Comparison of ENCODE assay signal across 9 cellular contexts in the genomic region with DNA sequence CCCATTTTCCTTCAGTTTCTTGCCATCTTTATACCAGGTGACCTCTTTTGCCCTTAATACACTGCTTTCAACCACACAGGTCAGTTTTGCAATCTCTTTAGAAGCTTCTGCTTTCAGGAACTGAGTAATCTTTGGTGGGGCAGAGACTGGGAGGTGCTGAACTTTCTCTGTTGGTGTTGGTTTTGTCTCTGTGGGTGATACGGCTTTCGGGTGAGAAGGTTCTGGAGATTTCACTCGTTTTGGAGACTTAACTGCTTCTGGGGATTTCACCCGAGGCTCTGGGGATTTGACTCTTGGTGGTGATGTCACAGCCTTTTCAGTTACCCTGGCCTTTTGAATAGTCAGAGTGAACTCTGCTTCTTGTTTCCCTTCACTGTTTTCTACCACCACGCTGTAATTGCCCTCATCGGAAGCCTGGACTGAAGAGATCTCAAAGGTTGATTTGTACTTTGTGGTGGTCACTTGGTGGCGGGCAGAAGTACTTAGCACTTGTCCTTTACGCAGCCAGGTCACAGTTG. TPM values are rescaled to one million over a fixed set of nuclear protein-coding genes. Genes with fewer than 3 reads are reported as not detected.
A peak's percentile ranks its signal among the peaks of the same experiment; 100 is the strongest.
DNase-seq lines count a peak whose midpoint lies in the region; ATAC-seq and TF ChIP-seq lines count a peak whose summit lies in the region.
"Had no signal": no experiment of that assay in that cellular context is flagged by ENCODE, and none has a peak within 500 bp of the region (broad histone marks: within the 10 kb centered on the region; RNA-seq: fewer than 3 reads in every experiment).

No MANE protein-coding gene starts in this region.

- peaks cover 12 to 47% (median 29%) of the 10 kb centered on the region in 4 donors for H3K4me1 Mint-ChIP-seq in CD4-positive, CD25-positive, alpha-beta regulatory T cell
- H3K4me1 Mint-ChIP-seq in activated naive CD4-positive, alpha-beta T cell treated with anti-CD3 and anti-CD28 coated beads, Interleukin-2, amount 50 U/mL, for 24 hours, result peaks cover 29% of the 10 kb centered on the region

- ATAC-seq in CD4-positive, CD25-positive, alpha-beta regulatory T cell (ENCODE audit: low read depth in 2 of 2), result peak; percentile 66 to 69
- peak; percentile 96 for ATAC-seq in GM19395 (IDR thresholded peaks at IDR 0.05; ENCODE audit: unreplicated experiment)
- ATAC-seq in HG03354 (IDR thresholded peaks at IDR 0.05; ENCODE audit: poor library complexity, severe bottlenecking, unreplicated experiment), result peak; percentile 96

- intact Hi-C loops in sigmoid colon (cut with DNase I), result no loop called here

- peak overlapping the region in 2 of 4 donors; percentile 6 to 17 for H3K4me3 Mint-ChIP-seq in CD4-positive, CD25-positive, alpha-beta regulatory T cell
- H3K4me3 Mint-ChIP-seq in activated naive CD4-positive, alpha-beta T cell treated with anti-CD3 and anti-CD28 coated beads, Interleukin-2, amount 50 U/mL, for 24 hours, result no peak overlapping the region

- no peak for TF ChIP-seq CTCF in sigmoid colon (IDR thresholded peaks at IDR 0.05)

- H3K36me3 ChIP-seq in CD4-positive, CD25-positive, alpha-beta regulatory T cell (ENCODE audit: control insufficient read depth, insufficient read depth, low read length), result peaks cover 67% of the 10 kb centered on the region
- H3K36me3 ChIP-seq in sigmoid colon, result peaks cover 0 to 43% (median 2%) of the 10 kb centered on the region in 4 donors

- TF ChIP-seq POLR2A in sigmoid colon (IDR thresholded peaks at IDR 0.05), result no peak

- 74 to 88% methylated on average over 8 of the region's 8 CpGs for WGBS in sigmoid colon, 2 donors

- H3K36me3 Mint-ChIP-seq in CD4-positive, CD25-positive, alpha-beta regulatory T cell, result peaks cover 79% of the 10 kb centered on the region
- H3K36me3 Mint-ChIP-seq in activated naive CD4-positive, alpha-beta T cell treated with anti-CD3 and anti-CD28 coated beads, Interleukin-2, amount 50 U/mL, for 24 hours, result peaks cover 53% of the 10 kb centered on the region

- peak in 1 of 3 donors; percentile 54 for DNase-seq in CD4-positive, CD25-positive, alpha-beta regulatory T cell
- no peak for DNase-seq in NCI-H446 treated with DMSO at 0.1 percent for 48 hours (lab: John Stamatoyannopoulos, UW)
- DNase-seq in OCI-M2 (lab: John Stamatoyannopoulos, UW; ENCODE audit: unreplicated experiment), result no peak
- DNase-seq in NCI-H510A (lab: John Stamatoyannopoulos, UW), result no peak
- DNase-seq in sigmoid colon, result no peak
- DNase-seq: activated CD8-positive, alpha-beta memory T cell treated with anti-CD3 and anti-CD28 coated beads for 24 hours had no signal

- no peaks in the 10 kb centered on the region for H3K27me3 Mint-ChIP-seq in CD4-positive, CD25-positive, alpha-beta regulatory T cell
- no peaks in the 10 kb centered on the region for H3K27me3 Mint-ChIP-seq in activated naive CD4-positive, alpha-beta T cell treated with anti-CD3 and anti-CD28 coated beads, Interleukin-2, amount 50 U/mL, for 24 hours

- no peaks in the 10 kb centered on the region for H3K9me3 ChIP-seq in CD4-positive, CD25-positive, alpha-beta regulatory T cell (ENCODE audit: control insufficient read depth in 2 of 2, low read length in 2 of 2)
- no peaks in the 10 kb centered on the region for H3K9me3 ChIP-seq in sigmoid colon

- no peaks in the 10 kb centered on the region for H3K27me3 ChIP-seq in CD4-positive, CD25-positive, alpha-beta regulatory T cell (ENCODE audit: control insufficient read depth, insufficient read depth, low read length)
- H3K27me3 ChIP-seq in sigmoid colon, result no peaks in the 10 kb centered on the region

- TF ChIP-seq EP300 in sigmoid colon (IDR thresholded peaks at IDR 0.05), result no peak

- H3K4me3 ChIP-seq in CD4-positive, CD25-positive, alpha-beta regulatory T cell (ENCODE audit: low read depth, low read length), result peak overlapping the region; percentile 43
- H3K4me3 ChIP-seq in sigmoid colon, result no peak overlapping the region

- H3K9me3 Mint-ChIP-seq in CD4-positive, CD25-positive, alpha-beta regulatory T cell, result peaks cover 0 to 6% (median 0%) of the 10 kb centered on the region in 7 donors
- no peaks in the 10 kb centered on the region for H3K9me3 Mint-ChIP-seq in activated naive CD4-positive, alpha-beta T cell treated with anti-CD3 and anti-CD28 coated beads, Interleukin-2, amount 50 U/mL, for 24 hours

- no peaks in the 10 kb centered on the region for H3K4me1 ChIP-seq in CD4-positive, CD25-positive, alpha-beta regulatory T cell (ENCODE audit: control insufficient read depth, insufficient read depth, low read length, poor library complexity, severe bottlenecking)
- no peaks in the 10 kb centered on the region for H3K4me1 ChIP-seq in sigmoid colon

- peak overlapping the region in 1 of 3 donors; percentile 77 for H3K27ac Mint-ChIP-seq in CD4-positive, CD25-positive, alpha-beta regulatory T cell
- H3K27ac Mint-ChIP-seq in activated naive CD4-positive, alpha-beta T cell treated with anti-CD3 and anti-CD28 coated beads, Interleukin-2, amount 50 U/mL, for 24 hours, result peak overlapping the region; percentile 4

- no peak overlapping the region for H3K27ac ChIP-seq in CD4-positive, CD25-positive, alpha-beta regulatory T cell (ENCODE audit: insufficient read depth, low read length, poor library complexity, severe bottlenecking)
- H3K27ac ChIP-seq in sigmoid colon, result no peak overlapping the region

RNA-seq across cellular contexts. Expression of a gene that starts 50.4 kb away (rescaled TPM):
- 28.2 TPM for total RNA-seq in CD4-positive, CD25-positive, alpha-beta regulatory T cell
- 10 to 100 TPM; 26.4 to 39.0 (median 27.7) TPM for polyA plus RNA-seq in CD4-positive, CD25-positive, alpha-beta regulatory T cell
- 10 to 100 TPM; 13.0 to 22.5 (median 19.7) TPM for total RNA-seq in sigmoid colon
- 1 to 10 TPM; 1.8 to 4.2 (median 2.3) TPM for polyA plus RNA-seq in sigmoid colon

RNA-seq across cellular contexts. Expression of a gene that starts 52.3 kb away (rescaled TPM):
- 0.59 TPM for total RNA-seq in CD4-positive, CD25-positive, alpha-beta regulatory T cell
- 1 to 10 TPM in 2 of 4 donors, under 1 TPM in 2; 0.42 to 3.1 (median 1.0) TPM for polyA plus RNA-seq in CD4-positive, CD25-positive, alpha-beta regulatory T cell
- 10 to 100 TPM; 19.9 to 26.7 (median 22.6) TPM for total RNA-seq in sigmoid colon
- polyA plus RNA-seq in sigmoid colon, result 1 to 10 TPM; 1.2 to 5.2 (median 3.6) TPM

Comparison
In these comparisons a context has a peak if more than half of its experiments do, and no peak if none do; other contexts are left out.
1. RNA of a gene that starts 52.3 kb away (total RNA-seq): 19.9 to 26.7 TPM in sigmoid colon; 0.59 TPM in CD4-positive, CD25-positive, alpha-beta regulatory T cell (single experiment); every median in the first group is over 10 times any median in the second.
2. Peak in every context shown above with its lines, with median percentiles within 50 percentile points of each other: ATAC-seq.